In genomic region chr6:28866342-28867077, GRCh38 we compare ENCODE assay signal across 9 cellular contexts. TPM values are rescaled to one million over a fixed set of nuclear protein-coding genes. Genes with fewer than 3 reads are reported as not detected.
DNase-seq lines count a peak whose midpoint lies in the region; ATAC-seq and TF ChIP-seq lines count a peak whose summit lies in the region.
"Had no signal": no experiment of that assay in that cellular context is flagged by ENCODE, and none has a peak within 500 bp of the region (broad histone marks: within the 10 kb centered on the region; RNA-seq: fewer than 3 reads in every experiment).

No MANE protein-coding gene starts in this region.

- peak overlapping the region; percentile 58 for H3K4me3 ChIP-seq in CD8-positive, alpha-beta memory T cell (ENCODE audit: low read length)
- H3K4me3 ChIP-seq: PC-9 had no signal

- peak; percentile 52 for ATAC-seq in GM21529 (IDR thresholded peaks at IDR 0.05; ENCODE audit: unreplicated experiment)

- H3K36me3 ChIP-seq in CD8-positive, alpha-beta memory T cell (ENCODE audit: insufficient read depth, low read length), result no peaks in the 10 kb centered on the region

- H3K9me3 ChIP-seq in CD8-positive, alpha-beta memory T cell (ENCODE audit: low read length), result no peaks in the 10 kb centered on the region

- peaks cover 9 to 19% (median 17%) of the 10 kb centered on the region in 5 donors for H3K9me3 Mint-ChIP-seq in CD8-positive, alpha-beta memory T cell
- no peaks in the 10 kb centered on the region for H3K9me3 Mint-ChIP-seq in MCF 10A (ENCODE audit: unreplicated experiment)

- H3K36me3 Mint-ChIP-seq in CD8-positive, alpha-beta memory T cell, result peaks cover 0 to 17% (median 3%) of the 10 kb centered on the region in 3 donors
- H3K36me3 Mint-ChIP-seq in MCF 10A (ENCODE audit: insufficient read depth, unreplicated experiment), result peaks cover 13% of the 10 kb centered on the region

- POLR2A ChIA-PET in CD8-positive, alpha-beta memory T cell (lab: Charles Lee), result interaction anchor here (0.6 to 3.3 kb wide), 10 partner anchors 14 to 1734 kb away, joined by 3 to 31 read pairs (median 6); partner anchors contain the start of gene TRIM27
- POLR2A ChIA-PET in MCF 10A (lab: Yijun Ruan, JAX), result interaction anchor here (0.6 to 5.5 kb wide), 7 partner anchors 10 to 1751 kb away, joined by 3 to 37 read pairs (median 6); partner anchors contain the start of genes MRPS18B, PPP1R10 and TRIM27

- BruUV-seq in MCF 10A (replicated peaks; lab: Mats Ljungman, UMichigan), result no TSS peak

- peaks cover 34 to 46% (median 42%) of the 10 kb centered on the region in 3 donors for H3K4me1 Mint-ChIP-seq in CD8-positive, alpha-beta memory T cell
- H3K4me1 Mint-ChIP-seq in MCF 10A (ENCODE audit: insufficient read depth, unreplicated experiment), result peaks cover 14% of the 10 kb centered on the region

- peaks cover 24% of the 10 kb centered on the region for H3K4me1 ChIP-seq in CD8-positive, alpha-beta memory T cell (ENCODE audit: insufficient read depth, low read length)

- CTCF ChIA-PET in CD8-positive, alpha-beta memory T cell (lab: Charles Lee), result interaction anchor here (0.7 to 8.3 kb wide), 14 partner anchors 10 to 994 kb away, joined by 3 to 73 read pairs (median 4); partner anchors contain the start of gene TRIM27
- CTCF ChIA-PET in MCF 10A (lab: Yijun Ruan, JAX), result interaction anchor here (0.6 to 2.6 kb wide), 7 partner anchors 23 to 1723 kb away, joined by 3 to 21 read pairs (median 4); no protein-coding TSS in a partner anchor

- no peaks in the 10 kb centered on the region for H3K27me3 ChIP-seq in CD8-positive, alpha-beta memory T cell (ENCODE audit: insufficient read depth, low read length, poor library complexity, severe bottlenecking)

- no peak; the same call in 1 of the 2 replicates for TF ChIP-seq CTCF in VCaP (conservative IDR thresholded peaks at IDR 0.05)
- TF ChIP-seq CTCF in MCF 10A (IDR thresholded peaks at IDR 0.05; ENCODE audit: unreplicated experiment), result no peak
- TF ChIP-seq CTCF in GM10266 (IDR thresholded peaks at IDR 0.05; ENCODE audit: control insufficient read depth, insufficient read depth, low read depth, missing control alignments), result no peak

- H3K27me3 Mint-ChIP-seq in CD8-positive, alpha-beta memory T cell, result peaks cover 2 to 11% of the 10 kb centered on the region in 2 donors
- no peaks in the 10 kb centered on the region for H3K27me3 Mint-ChIP-seq in MCF 10A (ENCODE audit: insufficient read depth, unreplicated experiment)

- peak overlapping the region; percentile 82 to 96 (median 92) for H3K27ac Mint-ChIP-seq in CD8-positive, alpha-beta memory T cell
- no peak overlapping the region for H3K27ac Mint-ChIP-seq in MCF 10A (ENCODE audit: low read depth, unreplicated experiment)

- H3K4me3 Mint-ChIP-seq in CD8-positive, alpha-beta memory T cell, result peak overlapping the region; percentile 88 to 94 (median 91)
- H3K4me3 Mint-ChIP-seq in MCF 10A (ENCODE audit: unreplicated experiment), result peak overlapping the region; percentile 68

- peak overlapping the region; percentile 71 for H3K27ac ChIP-seq in CD8-positive, alpha-beta memory T cell (ENCODE audit: low read depth, low read length)
- H3K27ac ChIP-seq in VCaP, result peak overlapping the region; percentile 90
- H3K27ac ChIP-seq: PC-9 had no signal

- DNase-seq in CD8-positive, alpha-beta memory T cell, result peak; percentile 63 to 87 (median 80)
- DNase-seq in NCI-H1436 treated with DMSO at 0.1 percent for 48 hours (lab: John Stamatoyannopoulos, UW) (peak; percentile 50), MCF 10A (ENCODE audit: unreplicated experiment) (no peak), islet precursor cell (peak; percentile 94), GM10266 (ENCODE audit: extremely low spot score) (no peak)
- DNase-seq in stimulated activated CD4-positive, alpha-beta T cell treated with anti-CD3 and anti-CD28 coated beads, Interleukin-12 subunit alpha, Interleukin-12 subunit beta, amount 100 ng/mL, for 48 hours (ENCODE audit: low read depth in 2 of 3, low spot score in 1 of 3), result peak; percentile 50 to 72 (median 69)

- intact Hi-C loops in MCF 10A (cut with micrococcal nuclease), result no loop called here

RNA-seq across cellular contexts. Expression of gene TRIM27, which starts 57.3 kb away (rescaled TPM):
- 10 to 100 TPM; 67.7 to 69.2 TPM for total RNA-seq in CD8-positive, alpha-beta memory T cell
- polyA plus RNA-seq in CD8-positive, alpha-beta memory T cell, result 61.6 TPM
- total RNA-seq in MCF 10A (2022), result 68.8 and 68.9 TPM in 2 replicates

Comparison
In these comparisons a context has a peak if more than half of its experiments do, and no peak if none do; other contexts are left out.
1. DNase-seq: peak in CD8-positive, alpha-beta memory T cell (5 of 5), NCI-H1436 treated with DMSO at 0.1 percent for 48 hours (single experiment), islet precursor cell (single experiment) and stimulated activated CD4-positive, alpha-beta T cell treated with anti-CD3 and anti-CD28 coated beads, Interleukin-12 subunit alpha, Interleukin-12 subunit beta, amount 100 ng/mL, for 48 hours (3 of 3); none in MCF 10A (single experiment) and GM10266 (single experiment).